ENCODE assay signal across 11 cellular contexts in the genomic region with DNA sequence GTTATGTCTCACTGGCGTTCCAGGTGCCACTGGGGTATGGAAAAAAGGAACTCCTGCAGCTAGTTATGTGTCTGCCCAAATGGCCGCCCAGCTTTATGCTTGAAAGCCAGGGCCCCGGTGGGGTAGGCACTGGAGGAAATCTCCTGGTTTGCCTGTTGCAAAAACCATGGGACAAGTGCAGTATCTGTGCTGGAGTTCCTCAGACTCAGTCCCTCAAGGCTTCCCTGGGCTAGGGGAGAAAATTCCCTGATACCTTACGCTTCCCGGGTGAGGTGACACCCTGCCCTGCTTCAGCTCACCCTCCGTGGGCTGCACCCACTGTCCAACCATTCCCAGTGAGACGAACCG.
"Had no signal": no experiment of that assay in that cellular context is flagged by ENCODE, and none has a peak within 500 bp of the region (broad histone marks: within the 10 kb centered on the region; RNA-seq: fewer than 3 reads in every experiment).

No MANE protein-coding gene starts in this region.

- H3K9me3 ChIP-seq: body of pancreas, uterus had no signal

- H3K4me3 Mint-ChIP-seq: activated B cell treated with CpG ODN at 0.5 μM for 24 hours; activated CD4-positive, alpha-beta T cell treated with anti-CD3 and anti-CD28 coated beads, Interleukin-2, amount 10 ng/mL, durations not matched to agents 7 days and 5 days; effector memory CD8-positive, alpha-beta T cell; T-helper 17 cell had no signal

- H3K36me3 ChIP-seq: uterus had no signal

- H3K4me3 ChIP-seq: body of pancreas, lung, uterus had no signal

- H3K4me1 ChIP-seq: body of pancreas, uterus had no signal

- H3K27me3 ChIP-seq: body of pancreas, uterus had no signal

- FAIRE-seq: small intestine had no signal

- H3K27ac ChIP-seq: body of pancreas, uterus had no signal

- H3K9me3 Mint-ChIP-seq: activated B cell treated with CpG ODN at 0.5 μM for 24 hours; effector memory CD8-positive, alpha-beta T cell had no signal

- H3K27ac Mint-ChIP-seq: activated B cell treated with CpG ODN at 0.5 μM for 24 hours; activated CD4-positive, alpha-beta T cell treated with anti-CD3 and anti-CD28 coated beads, Interleukin-2, amount 10 ng/mL, durations not matched to agents 7 days and 5 days; effector memory CD8-positive, alpha-beta T cell; T-helper 17 cell had no signal

- DNase-seq: activated B cell treated with CpG ODN at 0.5 μM for 24 hours; activated CD4-positive, alpha-beta T cell treated with anti-CD3 and anti-CD28 coated beads, Interleukin-2, amount 10 ng/mL, durations not matched to agents 7 days and 5 days; activated naive CD4-positive, alpha-beta T cell treated with anti-CD3 and anti-CD28 coated beads, Interleukin-2, amount 50 U/mL, for 16 hours; activated T-cell treated with anti-CD3 and anti-CD28 coated beads for 4 hours; body of pancreas; effector memory CD8-positive, alpha-beta T cell; left colon; small intestine; T-helper 17 cell; uterus had no signal

- H3K4me1 Mint-ChIP-seq: activated B cell treated with CpG ODN at 0.5 μM for 24 hours; activated CD4-positive, alpha-beta T cell treated with anti-CD3 and anti-CD28 coated beads, Interleukin-2, amount 10 ng/mL, durations not matched to agents 7 days and 5 days; T-helper 17 cell had no signal
